In genomic region chr12:53992377-53992776, GRCh38 we compare ENCODE assay signal across 18 cellular contexts. TPM values are rescaled to one million over a fixed set of nuclear protein-coding genes. Genes with fewer than 3 reads are reported as not detected.
"Had no signal": no experiment of that assay in that cellular context is flagged by ENCODE, and none has a peak within 500 bp of the region (broad histone marks: within the 10 kb centered on the region; RNA-seq: fewer than 3 reads in every experiment).

No MANE protein-coding gene starts in this region.

- H3K36me3 Mint-ChIP-seq: activated naive CD4-positive, alpha-beta T cell treated with anti-CD3 and anti-CD28 coated beads, Interleukin-2, amount 50 U/mL, for 24 hours; natural killer cell treated with Interleukin-12 subunit alpha and Interleukin-12 subunit beta and Interleukin-15 and Interleukin-18, amount 100 ng/mL, for 72 hours had no signal

- H3K4me3 Mint-ChIP-seq: activated naive CD4-positive, alpha-beta T cell treated with anti-CD3 and anti-CD28 coated beads, Interleukin-2, amount 50 U/mL, for 24 hours; immature natural killer cell; natural killer cell treated with Interleukin-12 subunit alpha and Interleukin-12 subunit beta and Interleukin-15 and Interleukin-18, amount 100 ng/mL, for 72 hours; stimulated activated effector memory CD8-positive, alpha-beta T cell treated with anti-CD3 and anti-CD28 coated beads, Interleukin-12 subunit alpha, Interleukin-12 subunit beta, amount 100 ng/mL, for 72 hours had no signal

- H3K27me3 ChIP-seq: ovary had no signal

- ATAC-seq: left colon; mucosa of descending colon; natural killer cell treated with Interleukin-12 subunit alpha and Interleukin-12 subunit beta and Interleukin-15 and Interleukin-18, amount 100 ng/mL, for 72 hours; stimulated activated effector memory CD8-positive, alpha-beta T cell treated with anti-CD3 and anti-CD28 coated beads, Interleukin-12 subunit alpha, Interleukin-12 subunit beta, amount 100 ng/mL, for 72 hours; upper lobe of right lung had no signal

- H3K4me3 ChIP-seq: mucosa of descending colon, ovary, smooth muscle cell, upper lobe of right lung had no signal

- H3K9me3 ChIP-seq: mucosa of descending colon, ovary, upper lobe of right lung had no signal

- H3K27ac ChIP-seq: ovary, upper lobe of right lung had no signal

- H3K9me3 Mint-ChIP-seq: activated naive CD4-positive, alpha-beta T cell treated with anti-CD3 and anti-CD28 coated beads, Interleukin-2, amount 50 U/mL, for 24 hours; natural killer cell treated with Interleukin-12 subunit alpha and Interleukin-12 subunit beta and Interleukin-15 and Interleukin-18, amount 100 ng/mL, for 72 hours; stimulated activated effector memory CD8-positive, alpha-beta T cell treated with anti-CD3 and anti-CD28 coated beads, Interleukin-12 subunit alpha, Interleukin-12 subunit beta, amount 100 ng/mL, for 72 hours had no signal

- DNase-seq: activated CD4-positive, alpha-beta T cell treated with anti-CD3 and anti-CD28 coated beads, Interleukin-2, amount 50 U/mL, for 1 hour; activated effector memory CD4-positive, alpha-beta T cell treated with Interleukin-2 at 50 U/mL for 16 hours; activated T-cell treated with anti-CD3 and anti-CD28 coated beads, Interleukin-2, amount 50 U/mL, for 1 hour; dermis blood vessel endothelial cell; glutamatergic neuron; immature natural killer cell; left colon; ovary; upper lobe of right lung had no signal

- H3K36me3 ChIP-seq: ovary, upper lobe of right lung had no signal

- H3K4me2 ChIP-seq: smooth muscle cell had no signal

- H3K27ac Mint-ChIP-seq: activated naive CD4-positive, alpha-beta T cell treated with anti-CD3 and anti-CD28 coated beads, Interleukin-2, amount 50 U/mL, for 24 hours; immature natural killer cell; stimulated activated effector memory CD8-positive, alpha-beta T cell treated with anti-CD3 and anti-CD28 coated beads, Interleukin-12 subunit alpha, Interleukin-12 subunit beta, amount 100 ng/mL, for 72 hours had no signal

RNA-seq across cellular contexts. Expression of gene HOXC10, which starts 7.4 kb away (rescaled TPM):
- total RNA-seq: cerebellum; left colon; lung microvascular endothelial cell; mucosa of descending colon; natural killer cell treated with Interleukin-12 subunit alpha and Interleukin-12 subunit beta and Interleukin-15 and Interleukin-18, amount 100 ng/mL, for 72 hours; smooth muscle cell; T-helper 2 cell treated with Interferon-gamma antibody and Interleukin-4, amounts not matched to agents 100 ng/mL and 5 ng/mL, for 36 hours; upper lobe of right lung had no signal
- polyA plus RNA-seq: immature natural killer cell had no signal

RNA-seq across cellular contexts. Expression of gene HOXC9, which starts 7.6 kb away (rescaled TPM):
- total RNA-seq: cerebellum; left colon; lung microvascular endothelial cell; mucosa of descending colon; natural killer cell treated with Interleukin-12 subunit alpha and Interleukin-12 subunit beta and Interleukin-15 and Interleukin-18, amount 100 ng/mL, for 72 hours; T-helper 2 cell treated with Interferon-gamma antibody and Interleukin-4, amounts not matched to agents 100 ng/mL and 5 ng/mL, for 36 hours had no signal
- polyA plus RNA-seq: immature natural killer cell had no signal

RNA-seq across cellular contexts. Expression of gene HOXC8, which starts 16.4 kb away (rescaled TPM):
- total RNA-seq: cerebellum; dermis blood vessel endothelial cell; left colon; lung microvascular endothelial cell; mucosa of descending colon; natural killer cell treated with Interleukin-12 subunit alpha and Interleukin-12 subunit beta and Interleukin-15 and Interleukin-18, amount 100 ng/mL, for 72 hours; T-helper 2 cell treated with Interferon-gamma antibody and Interleukin-4, amounts not matched to agents 100 ng/mL and 5 ng/mL, for 36 hours had no signal
- polyA plus RNA-seq: immature natural killer cell had no signal

RNA-seq across cellular contexts. Expression of gene HOTAIR, which starts 17.6 kb away (rescaled TPM):
- total RNA-seq: cerebellum; dermis blood vessel endothelial cell; left colon; lung microvascular endothelial cell; mucosa of descending colon; natural killer cell treated with Interleukin-12 subunit alpha and Interleukin-12 subunit beta and Interleukin-15 and Interleukin-18, amount 100 ng/mL, for 72 hours; smooth muscle cell; T-helper 2 cell treated with Interferon-gamma antibody and Interleukin-4, amounts not matched to agents 100 ng/mL and 5 ng/mL, for 36 hours; upper lobe of right lung had no signal
- polyA plus RNA-seq: esophagus, immature natural killer cell had no signal

RNA-seq across cellular contexts. Expression of gene HOXC11, which starts 19.5 kb away (rescaled TPM):
- total RNA-seq: cerebellum; dermis blood vessel endothelial cell; left colon; lung microvascular endothelial cell; mucosa of descending colon; natural killer cell treated with Interleukin-12 subunit alpha and Interleukin-12 subunit beta and Interleukin-15 and Interleukin-18, amount 100 ng/mL, for 72 hours; T-helper 2 cell treated with Interferon-gamma antibody and Interleukin-4, amounts not matched to agents 100 ng/mL and 5 ng/mL, for 36 hours; upper lobe of right lung had no signal
- polyA plus RNA-seq: esophagus, immature natural killer cell had no signal
